Comparison of ENCODE assay signal across 8 cellular contexts in genomic region chr12:12612403-12612802, GRCh38. TPM values are rescaled to one million over a fixed set of nuclear protein-coding genes. Genes with fewer than 3 reads are reported as not detected.
DNase-seq lines count a peak whose midpoint lies in the region; ATAC-seq and TF ChIP-seq lines count a peak whose summit lies in the region.

No MANE protein-coding gene starts in this region.

- H3K27ac ChIP-seq in SJSA1 (peak overlapping the region; percentile 77), testis (peak overlapping the region; percentile 97 to 98)

- TF ChIP-seq POLR2A in lower leg skin (IDR thresholded peaks at IDR 0.05) (no peak), testis (IDR thresholded peaks at IDR 0.05) (no peak)

- H3K36me3 ChIP-seq in SJSA1 = no peaks in the 10 kb centered on the region
- no peaks in the 10 kb centered on the region for H3K36me3 ChIP-seq in testis (ENCODE audit: low read depth, missing control alignments)

- ATAC-seq in esophagus mucosa = no peak

- WGBS in lower leg skin, 2 donors = 0% methylated on average over 5 of the region's 5 CpGs
- WGBS in testis, 2 donors = 0 to 1% methylated on average over 5 of the region's 5 CpGs

- H3K4me3 ChIP-seq in SJSA1 (peak overlapping the region; percentile 56), lower leg skin (ENCODE audit: low read depth, poor library complexity, severe bottlenecking) (peak overlapping the region; percentile 59), testis (peak overlapping the region; percentile 91 to 92)

- TF ChIP-seq CTCF in lower leg skin (IDR thresholded peaks at IDR 0.05) (no peak), testis (IDR thresholded peaks at IDR 0.05) (no peak)

- no peaks in the 10 kb centered on the region for H3K9me3 ChIP-seq in SJSA1 (replicated peaks)
- H3K9me3 ChIP-seq in testis = no peaks in the 10 kb centered on the region

- intact Hi-C loops in lower leg skin (cut with DNase I; ENCODE audit: low total_unique reads) (no loop called here), testis (cut with DNase I; ENCODE audit: low total_unique reads) (no loop called here)

- DNase-seq in DMS79 treated with DMSO at 0.1 percent for 48 hours (lab: John Stamatoyannopoulos, UW) = peak; percentile 38
- DNase-seq in HuH-7 (ENCODE audit: low spot score) = peak; percentile 71
- DNase-seq in SJSA1 (ENCODE audit: low read depth in 1 of 2, low spot score in 2 of 2) = peak in 1 of 2 experiments; percentile 50
- DNase-seq in dermis microvascular lymphatic vessel endothelial cell (ENCODE audit: low read depth in 2 of 2) = peak; percentile 49 to 73
- DNase-seq in lower leg skin (ENCODE audit: low spot score in 2 of 2) = no peak
- no peak for DNase-seq in testis
- DNase-seq in GOT3 (lab: John Stamatoyannopoulos, UW) = no peak

- H3K4me1 ChIP-seq in SJSA1 (replicated peaks) = peaks cover 14% of the 10 kb centered on the region
- H3K4me1 ChIP-seq in testis = peaks cover 32% of the 10 kb centered on the region

- H3K27me3 ChIP-seq in SJSA1 (replicated peaks) (no peaks in the 10 kb centered on the region), testis (no peaks in the 10 kb centered on the region)

RNA-seq across cellular contexts. Expression of gene CREBL2, which starts 0.7 kb away (rescaled TPM):
- total RNA-seq in SJSA1 (2014; rRNA removed; shearing (Covaris generic)) = 13.6 and 16.4 TPM in 2 replicates
- total RNA-seq in dermis microvascular lymphatic vessel endothelial cell (31.5 and 34.0 TPM in 2 replicates), lower leg skin (10 to 100 TPM; 36.1 to 47.0 (median 44.5) TPM), testis (10 to 100 TPM; 42.8 to 43.6 TPM), esophagus mucosa (9.2 TPM)
- polyA plus RNA-seq in testis (ENCODE audit: insufficient read depth, low read depth, low replicate concordance) = 49.6 TPM

RNA-seq across cellular contexts. Expression of gene DUSP16, which starts 49.7 kb away (rescaled TPM):
- 10.5 and 12.3 TPM in 2 replicates for total RNA-seq in SJSA1 (2014; rRNA removed; shearing (Covaris generic))
- 6.2 TPM in 2 replicates for total RNA-seq in dermis microvascular lymphatic vessel endothelial cell
- 10 to 100 TPM; 15.3 to 29.0 (median 25.0) TPM for total RNA-seq in lower leg skin
- 10 to 100 TPM; 42.1 to 48.6 TPM for total RNA-seq in testis
- polyA plus RNA-seq in testis (ENCODE audit: insufficient read depth, low read depth, low replicate concordance) = 22.5 TPM
- 22.3 TPM for total RNA-seq in esophagus mucosa

Comparison
In these comparisons a context has a peak if more than half of its experiments do, and no peak if none do; other contexts are left out.
1. DNase-seq: peak in DMS79 treated with DMSO at 0.1 percent for 48 hours (single experiment), HuH-7 (single experiment) and dermis microvascular lymphatic vessel endothelial cell (2 of 2); none in lower leg skin (0 of 2), testis (single experiment) and GOT3 (single experiment).
2. Peak in every context shown above with its lines, with median percentiles within 50 percentile points of each other: H3K4me3 ChIP-seq.